In genomic region chr10:4515711-4516110, GRCh38 we compare ENCODE assay signal across 1 cellular context.
TF ChIP-seq lines count a peak whose summit lies in the region.

No MANE protein-coding gene starts in this region.

TF ChIP-seq in IMR-90, 13 proteins besides CTCF, POLR2A, EP300 and RAD21 (continued from another document):
- no peak for TF ChIP-seq ELK1 (IDR thresholded peaks at IDR 0.05; ENCODE audit: borderline replicate concordance, low read depth, low read length)
TF ChIP-seq in IMR-90: peak in this region for 0.
